27 cellular contexts compared by ENCODE assay signal in genomic region chr3:58800940-58801339, GRCh38.
"Had no signal": no experiment of that assay in that cellular context is flagged by ENCODE, and none has a peak within 500 bp of the region (broad histone marks: within the 10 kb centered on the region; RNA-seq: fewer than 3 reads in every experiment).

No MANE protein-coding gene starts in this region.

- H3K36me3 ChIP-seq: colonic mucosa, esophagus muscularis mucosa, ovary, sigmoid colon, spleen, tibial artery had no signal

- H3K27me3 ChIP-seq: colonic mucosa, esophagus muscularis mucosa, ovary, sigmoid colon, spleen, testis, tibial artery had no signal

- H3K4me1 ChIP-seq: colonic mucosa, esophagus muscularis mucosa, psoas muscle, sigmoid colon, testis, tibial artery had no signal

- H3K9me3 ChIP-seq: colonic mucosa, esophagus muscularis mucosa, ovary, psoas muscle, sigmoid colon, spleen, testis, tibial artery had no signal

- DNase-seq: colonic mucosa; effector CD8-positive, alpha-beta T cell; endodermal cell; foreskin melanocyte; glutamatergic neuron; hypothalamus; immature natural killer cell; mesenchymal stem cell; naive thymus-derived CD8-positive, alpha-beta T cell; nephron progenitor cell; occipital lobe; ovary; posterior cingulate gyrus; psoas muscle; right cardiac atrium; sigmoid colon; spleen; stimulated activated CD4-positive, alpha-beta T cell treated with anti-CD3 and anti-CD28 coated beads, Interleukin-4, amount 100 ng/mL, for 4 hours; stimulated activated naive CD8-positive, alpha-beta T cell treated with anti-CD3 and anti-CD28 coated beads, Interleukin-15, Interleukin-2, amounts not matched to agents 100 U/mL and 50 U/mL, for 24 hours; substantia nigra; testis; tibial artery had no signal

- ATAC-seq: left lobe of liver; naive thymus-derived CD8-positive, alpha-beta T cell; psoas muscle; right cardiac atrium; stimulated activated memory B cell treated with anti-CD40 and anti-IgM and Interleukin-4, amounts not matched to agents 10 μg/mL and 1 μg/mL and 100 μg/mL, for 72 hours; stimulated activated naive CD8-positive, alpha-beta T cell treated with anti-CD3 and anti-CD28 coated beads, Interleukin-15, Interleukin-2, amounts not matched to agents 100 U/mL and 50 U/mL, for 24 hours had no signal

- H3K27ac ChIP-seq: colonic mucosa, esophagus muscularis mucosa, ovary, psoas muscle, sigmoid colon, skin epidermis, spleen, testis, tibial artery had no signal

- H3K4me3 ChIP-seq: colonic mucosa, esophagus muscularis mucosa, lung, ovary, psoas muscle, sigmoid colon, skin epidermis, spleen, testis, tibial artery had no signal
